9 cellular contexts compared by ENCODE assay signal in the genomic region with DNA sequence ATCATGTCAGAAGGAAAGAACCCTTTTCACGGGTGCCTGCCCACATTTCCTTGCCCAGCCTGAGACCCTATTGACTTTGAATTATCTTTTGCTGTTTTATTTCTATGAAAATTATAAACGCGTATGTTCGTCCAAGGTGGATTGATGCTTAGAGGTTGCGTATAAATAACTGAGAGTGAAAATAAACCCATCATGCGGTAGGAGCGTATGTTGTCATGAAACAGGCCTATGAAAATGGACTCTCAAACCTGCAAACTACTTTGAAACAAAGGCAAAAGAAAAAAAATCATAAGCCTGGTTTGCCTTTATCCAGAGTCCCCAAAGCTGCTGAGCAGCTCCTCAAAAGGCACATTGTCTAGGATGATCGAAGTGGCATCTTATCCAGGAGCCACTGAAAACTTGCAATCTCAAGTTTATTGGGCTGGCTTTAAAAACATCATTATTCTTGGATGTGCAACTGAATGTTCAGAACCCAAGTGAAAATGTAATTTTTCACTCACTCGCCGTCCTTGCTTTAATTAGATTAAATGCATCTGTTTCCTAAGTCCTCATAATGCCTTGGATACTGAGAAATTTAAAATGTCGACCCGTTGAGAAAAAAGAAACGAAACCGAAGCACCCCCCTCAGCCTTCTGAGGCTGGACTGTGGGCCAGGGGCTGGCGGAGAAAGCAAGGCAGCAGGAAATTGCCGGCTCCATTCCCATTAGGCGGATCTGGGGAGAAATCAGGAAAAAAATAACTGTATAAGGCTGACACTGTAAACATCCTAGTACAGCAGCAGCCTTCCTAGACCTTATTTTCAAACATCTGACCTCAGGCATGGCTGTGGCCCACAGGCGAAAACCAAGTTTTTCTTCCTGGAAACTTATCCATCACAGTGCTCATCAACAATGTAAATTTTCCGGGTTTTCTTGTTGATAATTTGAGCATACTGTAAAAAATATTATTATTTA.
DNase-seq lines count a peak whose midpoint lies in the region; ATAC-seq and TF ChIP-seq lines count a peak whose summit lies in the region.
"Had no signal": no experiment of that assay in that cellular context is flagged by ENCODE, and none has a peak within 500 bp of the region (broad histone marks: within the 10 kb centered on the region; RNA-seq: fewer than 3 reads in every experiment).

No MANE protein-coding gene starts in this region.

- H3K36me3 Mint-ChIP-seq in IgD-negative memory B cell: no peaks in the 10 kb centered on the region

- H3K27me3 Mint-ChIP-seq in IgD-negative memory B cell: peaks cover 1% of the 10 kb centered on the region

- no peaks in the 10 kb centered on the region for H3K36me3 ChIP-seq in mucosa of descending colon (ENCODE audit: low read depth)

- H3K4me1 ChIP-seq in mucosa of descending colon (ENCODE audit: low read depth): peaks cover 35% of the 10 kb centered on the region

- ATAC-seq in mucosa of descending colon: no peak
- ATAC-seq in GM19324 (IDR thresholded peaks at IDR 0.05; ENCODE audit: low FRiP score, unreplicated experiment): no peak

- intact Hi-C loops in mucosa of descending colon (cut with DNase I, micrococcal nuclease): no loop called here

- TF ChIP-seq CTCF in AG09309 (IDR thresholded peaks at IDR 0.05; ENCODE audit: control insufficient read depth, insufficient read depth, low read depth, low read length, missing control alignments): no peak
- TF ChIP-seq CTCF in astrocyte of the spinal cord (IDR thresholded peaks at IDR 0.05; ENCODE audit: low read depth, low read length): no peak
- no peak for TF ChIP-seq CTCF in mucosa of descending colon (IDR thresholded peaks at IDR 0.05)

- H3K4me3 Mint-ChIP-seq in IgD-negative memory B cell: peak overlapping the region in 1 of 4 donors; percentile 21

- peak overlapping the region in 2 of 3 donors; percentile 30 to 48 for H3K27ac Mint-ChIP-seq in IgD-negative memory B cell

- H3K4me3 ChIP-seq in AG09309 (ENCODE audit: control insufficient read depth, low read depth, low read length) (peak overlapping the region; percentile 35), astrocyte of the spinal cord (ENCODE audit: low read depth, low read length) (peak overlapping the region; percentile 19), mucosa of descending colon (no peak overlapping the region)

- H3K9me3 ChIP-seq in mucosa of descending colon: no peaks in the 10 kb centered on the region

- DNase-seq in AG09309 (ENCODE audit: low read depth): no peak
- peak; percentile 44 for DNase-seq in astrocyte of the spinal cord (ENCODE audit: low read depth, low spot score)
- DNase-seq in mucosa of descending colon: peak in 2 of 3 donors; percentile 37 to 38
- DNase-seq in NK-92 (lab: John Stamatoyannopoulos, UW; ENCODE audit: unreplicated experiment): no peak
- no peak for DNase-seq in activated CD4-positive, alpha-beta T cell treated with anti-CD3 and anti-CD28 coated beads, Interleukin-2, amount 50 U/mL, for 48 hours
- no peak for DNase-seq in NCI-H1048 (lab: John Stamatoyannopoulos, UW)
- DNase-seq: NCI-H774 had no signal

- H3K9me3 Mint-ChIP-seq in IgD-negative memory B cell: no peaks in the 10 kb centered on the region

- H3K4me1 Mint-ChIP-seq in IgD-negative memory B cell: peaks cover 16 to 34% (median 26%) of the 10 kb centered on the region in 3 donors

- in situ Hi-C loops in astrocyte of the spinal cord (cut with HindIII; ENCODE audit: low sequenced_read_pairs): no loop called here

Comparison
In these comparisons a context has a peak if more than half of its experiments do, and no peak if none do; other contexts are left out.
1. DNase-seq: peak in astrocyte of the spinal cord (single experiment) and mucosa of descending colon (2 of 3); none in AG09309 (single experiment), NK-92 (single experiment), activated CD4-positive, alpha-beta T cell treated with anti-CD3 and anti-CD28 coated beads, Interleukin-2, amount 50 U/mL, for 48 hours (0 of 2) and NCI-H1048 (single experiment).